7 cellular contexts compared by ENCODE assay signal in the genomic region with DNA sequence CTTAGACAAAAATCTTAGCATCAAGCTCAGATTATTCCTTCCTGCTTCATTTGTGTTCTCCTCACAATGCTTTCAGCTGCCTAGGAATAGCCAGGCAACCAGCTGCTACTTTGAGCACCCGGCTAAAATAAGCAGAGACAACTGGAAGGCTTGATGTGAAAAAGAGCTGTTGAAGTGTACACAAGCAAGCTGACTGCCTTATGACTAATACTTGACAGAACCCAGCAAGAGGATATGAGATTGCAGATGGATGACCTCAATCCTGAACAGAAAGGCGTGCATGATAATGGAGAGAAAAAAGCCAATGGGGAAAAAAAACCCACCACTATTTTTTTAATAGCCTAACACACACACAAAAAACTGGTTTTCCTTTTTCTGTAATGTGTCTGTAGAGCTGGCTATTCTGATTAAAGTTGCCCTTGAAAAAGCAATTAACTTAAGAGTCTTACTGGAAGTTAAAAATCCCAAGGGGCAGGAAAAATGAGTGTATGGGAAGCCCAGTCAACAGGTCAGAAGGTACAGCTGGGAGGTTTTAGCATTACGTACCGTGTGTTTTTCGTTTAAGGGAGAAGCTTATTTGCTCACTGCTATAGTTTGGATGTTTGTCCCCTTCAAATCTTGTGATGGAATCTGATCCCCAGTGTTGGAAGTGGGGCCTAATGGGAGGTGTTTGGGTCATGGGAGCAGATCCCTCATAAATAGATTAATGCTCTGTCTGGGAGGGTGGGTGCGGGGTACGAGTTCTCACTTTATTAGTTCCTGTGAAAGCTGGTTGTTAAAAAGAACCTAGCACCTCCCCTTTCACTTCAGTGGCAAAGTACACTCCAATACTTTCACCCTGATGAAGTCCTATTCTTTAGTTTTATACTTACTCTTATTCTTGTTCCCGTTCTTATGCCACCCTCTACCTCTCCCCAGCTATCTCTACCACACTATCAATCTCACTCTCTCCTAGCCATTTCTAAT. TPM values are rescaled to one million over a fixed set of nuclear protein-coding genes. Genes with fewer than 3 reads are reported as not detected.
DNase-seq lines count a peak whose midpoint lies in the region; ATAC-seq, FAIRE-seq and TF ChIP-seq lines count a peak whose summit lies in the region.

No MANE protein-coding gene starts in this region.

- no peak overlapping the region for H2AK9ac ChIP-seq in IMR-90 (replicated peaks; ENCODE audit: low read depth, low read length, poor library complexity)

- no peak overlapping the region for H3K23ac ChIP-seq in IMR-90 (ENCODE audit: low read depth, low read length)

- no peak overlapping the region for H4K5ac ChIP-seq in IMR-90 (ENCODE audit: low read depth, low read length)

- H3K27ac Mint-ChIP-seq in type B pancreatic cell: peak overlapping the region; percentile 7

- H3K9ac ChIP-seq in IMR-90 (ENCODE audit: low read depth, low read length) (no peak overlapping the region), K562 (ENCODE audit: insufficient read depth in 1 of 2, low read depth in 2 of 2, low read length in 2 of 2) (no peak overlapping the region), keratinocyte (ENCODE audit: control insufficient read depth, extremely low read depth, insufficient read depth, low read length) (no peak overlapping the region)

- H4K20me1 ChIP-seq in IMR-90 (ENCODE audit: insufficient read depth, low read length) (no peaks in the 10 kb centered on the region), K562 (replicated peaks; ENCODE audit: control insufficient read depth, insufficient read depth, low read length) (no peaks in the 10 kb centered on the region), keratinocyte (ENCODE audit: control insufficient read depth, extremely low read depth, insufficient read depth, low read length) (no peaks in the 10 kb centered on the region)

- POLR2A ChIA-PET in IMR-90 (lab: Charles Lee; ENCODE audit: unreplicated experiment) (interaction anchor here (0.5 to 0.8 kb wide), 2 partner anchors 16 to 57 kb away, joined by 3 to 4 read pairs; a partner anchor contains a TSS), K562 (lab: Yijun Ruan, JAX) (interaction anchor here (0.6 kb wide), 1 partner anchor 30 kb away, joined by 3 read pairs; no protein-coding TSS in a partner anchor)

- H2BK15ac ChIP-seq in IMR-90 (ENCODE audit: low read depth, low read length): no peak overlapping the region

- H3K27me3 Mint-ChIP-seq in type B pancreatic cell: no peaks in the 10 kb centered on the region

- in situ Hi-C loops in IMR-90 (cut with MboI; ENCODE audit: low sequenced_read_pairs) (no loop called here), K562 (cut with MboI) (no loop called here)

- H3K56ac ChIP-seq in IMR-90 (ENCODE audit: extremely low read depth, insufficient read depth, low read length): no peak overlapping the region

- no peak overlapping the region for H4K91ac ChIP-seq in IMR-90 (ENCODE audit: insufficient read depth, low read depth, low read length)

- H3K4me1 Mint-ChIP-seq in type B pancreatic cell (ENCODE audit: unreplicated experiment): peaks cover 16% of the 10 kb centered on the region

- H3K9me1 ChIP-seq in IMR-90 (ENCODE audit: insufficient read depth, low read length) (no peaks in the 10 kb centered on the region), K562 (ENCODE audit: control insufficient read depth, insufficient read depth, low read length) (no peaks in the 10 kb centered on the region), keratinocyte (ENCODE audit: control insufficient read depth, extremely low read depth, insufficient read depth, low read length) (no peaks in the 10 kb centered on the region)

- DNase-seq in IMR-90 (peak; percentile 95), K562 (ENCODE audit: extremely low read depth in 1 of 4, low spot score in 3 of 4) (no peak), keratinocyte (ENCODE audit: low read depth, low spot score) (peak; percentile 4), type B pancreatic cell (ENCODE audit: extremely low spot score, unreplicated experiment) (no peak), GDM1 (lab: John Stamatoyannopoulos, UW) (no peak), HK-2 (ENCODE audit: unreplicated experiment) (no peak)
- DNase-seq in stimulated activated CD8-positive, alpha-beta memory T cell treated with anti-CD3 and anti-CD28 coated beads, Interleukin-4, amount 100 ng/mL, for 48 hours: no peak

- no peak for TF ChIP-seq EP300 in K562 (IDR thresholded peaks at IDR 0.05; ENCODE audit: low read length)

- TF ChIP-seq CTCF in IMR-90 (conservative IDR thresholded peaks at IDR 0.05; ENCODE audit: low read depth, low read length): no peak
- no peak for TF ChIP-seq CTCF in K562 (IDR thresholded peaks at IDR 0.05 in 2 of 3, conservative IDR thresholded peaks at IDR 0.05 in 1 of 3; ENCODE audit: insufficient read depth in 2 of 3, low read depth in 1 of 3, low read length in 3 of 3)
- TF ChIP-seq CTCF in keratinocyte (optimal IDR thresholded peaks at IDR 0.05 in 1 of 3, IDR thresholded peaks at IDR 0.05 in 1 of 3, conservative IDR thresholded peaks at IDR 0.05 in 1 of 3; ENCODE audit: extremely low read depth in 1 of 3, insufficient read depth in 2 of 3, low read length in 3 of 3): no peak
- TF ChIP-seq CTCF in type B pancreatic cell (conservative IDR thresholded peaks at IDR 0.05): no peak

- H3K14ac ChIP-seq in IMR-90 (replicated peaks; ENCODE audit: low read depth, low read length): no peak overlapping the region

- no peak overlapping the region for H3K27ac ChIP-seq in IMR-90 (ENCODE audit: insufficient read depth, low read length)
- H3K27ac ChIP-seq in K562 (ENCODE audit: extremely low read depth, low read depth, low read length): no peak overlapping the region
- H3K27ac ChIP-seq in keratinocyte (ENCODE audit: control insufficient read depth, insufficient read depth, low read length): no peak overlapping the region

- no peaks in the 10 kb centered on the region for H3K36me3 Mint-ChIP-seq in type B pancreatic cell

- H3K4ac ChIP-seq in IMR-90 (ENCODE audit: low read depth, low read length): no peak overlapping the region

- FAIRE-seq in K562 (lab: Jason Lieb, UNC) (no peak), keratinocyte (lab: Jason Lieb, UNC) (peak; percentile 89)

- H3K79me2 ChIP-seq in K562 (ENCODE audit: control insufficient read depth, insufficient read depth, low read length): no peaks in the 10 kb centered on the region
- H3K79me2 ChIP-seq in keratinocyte (ENCODE audit: control insufficient read depth, insufficient read depth, low read length): no peaks in the 10 kb centered on the region

- H3K27me3 ChIP-seq in IMR-90 (ENCODE audit: control insufficient read depth, insufficient read depth, low read length) (no peaks in the 10 kb centered on the region; the same call in 1 of the 2 replicates), K562 (ENCODE audit: control insufficient read depth in 2 of 2, insufficient read depth in 2 of 2, low read length in 2 of 2) (no peaks in the 10 kb centered on the region), keratinocyte (ENCODE audit: control insufficient read depth, extremely low read depth, insufficient read depth, low read length) (no peaks in the 10 kb centered on the region)

- H3K9me3 Mint-ChIP-seq in type B pancreatic cell: no peaks in the 10 kb centered on the region

- H3K18ac ChIP-seq in IMR-90 (ENCODE audit: low read depth, low read length): no peak overlapping the region; the same call in 1 of the 2 replicates

- no peaks in the 10 kb centered on the region for H3K4me1 ChIP-seq in IMR-90 (ENCODE audit: control insufficient read depth, insufficient read depth, low read length)
- no peaks in the 10 kb centered on the region for H3K4me1 ChIP-seq in K562 (replicated peaks in 1 of 2; ENCODE audit: control insufficient read depth in 2 of 2, insufficient read depth in 2 of 2, low read length in 2 of 2)
- H3K4me1 ChIP-seq in keratinocyte (ENCODE audit: control insufficient read depth, extremely low read depth, insufficient read depth, low read length): peaks cover 7% of the 10 kb centered on the region

- H2BK120ac ChIP-seq in IMR-90 (ENCODE audit: low read depth, low read length): no peak overlapping the region

- CTCF ChIA-PET in IMR-90 (lab: Yijun Ruan, JAX): interaction anchor here (0.7 to 1.5 kb wide), 4 partner anchors 11 to 368 kb away, joined by 3 to 5 read pairs (median 4); no protein-coding TSS in a partner anchor
- CTCF ChIA-PET in K562 (lab: Yijun Ruan, JAX; ENCODE audit: low intra/inter-chr PET ratio): interaction anchor here (0.9 kb wide), 1 partner anchor 174 kb away, joined by 4 read pairs; no protein-coding TSS in a partner anchor

- H3K4me3 Mint-ChIP-seq in type B pancreatic cell: no peak overlapping the region

- no peak overlapping the region for H2BK5ac ChIP-seq in IMR-90 (ENCODE audit: low read depth, low read length, poor library complexity, severe bottlenecking)

- BruUV-seq in IMR-90 (replicated peaks; lab: Mats Ljungman, UMichigan): no TSS peak
- no TSS peak for BruUV-seq in K562 (replicated peaks; lab: Mats Ljungman, UMichigan)

- H3K4me3 ChIP-seq in IMR-90 (ENCODE audit: insufficient read depth, low read depth, low read length) (no peak overlapping the region), K562 (no peak overlapping the region), keratinocyte (ENCODE audit: control insufficient read depth in 2 of 3, extremely low read depth in 1 of 3, insufficient read depth in 2 of 3, low read depth in 1 of 3, low read length in 3 of 3) (no peak overlapping the region)

- H2AK5ac ChIP-seq in IMR-90 (ENCODE audit: low read depth, low read length): no peak overlapping the region

- no peaks in the 10 kb centered on the region for H3K79me1 ChIP-seq in IMR-90 (ENCODE audit: low read depth in 1 of 2, low read length in 2 of 2)

- H4K8ac ChIP-seq in IMR-90 (ENCODE audit: low read depth in 2 of 2, low read length in 2 of 2): no peak overlapping the region

- TF ChIP-seq RAD21 in IMR-90 (IDR thresholded peaks at IDR 0.05; ENCODE audit: low read length): no peak
- TF ChIP-seq RAD21 in K562 (CRISPR knock-in tag; conservative IDR thresholded peaks at IDR 0.05 in 1 of 2, IDR thresholded peaks at IDR 0.05 in 1 of 2): no peak

- H3K36me3 ChIP-seq in IMR-90 (ENCODE audit: control insufficient read depth, insufficient read depth, low read length) (no peaks in the 10 kb centered on the region), K562 (ENCODE audit: control insufficient read depth, insufficient read depth, low read length) (no peaks in the 10 kb centered on the region), keratinocyte (ENCODE audit: control insufficient read depth in 2 of 2, extremely low read depth in 1 of 2, insufficient read depth in 2 of 2, low read length in 2 of 2) (no peaks in the 10 kb centered on the region)

- H3K4me2 ChIP-seq in IMR-90 (ENCODE audit: low read depth, low read length): no peak overlapping the region
- H3K4me2 ChIP-seq in K562 (ENCODE audit: insufficient read depth, low read length): no peak overlapping the region
- no peak overlapping the region for H3K4me2 ChIP-seq in keratinocyte (ENCODE audit: control insufficient read depth, extremely low read depth, insufficient read depth, low read depth, low read length)

- dilution Hi-C loops in IMR-90 (cut with HindIII; ENCODE audit: low sequenced_read_pairs, unreplicated experiment): no loop called here
- dilution Hi-C loops in keratinocyte (cut with MboI; ENCODE audit: extremely low pct_ligation_motif_present, low sequenced_read_pairs): no loop called here

- TF ChIP-seq POLR2A in IMR-90 (IDR thresholded peaks at IDR 0.05; ENCODE audit: low read depth, low read length) (no peak), K562 (conservative IDR thresholded peaks at IDR 0.05) (no peak)

- ATAC-seq in IMR-90 (ENCODE audit: low read depth) (peak; percentile 99), K562 (no peak)

- H2AFZ ChIP-seq in IMR-90 (replicated peaks; ENCODE audit: low read length, poor library complexity): no peak overlapping the region
- H2AFZ ChIP-seq in K562 (ENCODE audit: low read depth, low read length): no peak overlapping the region
- H2AFZ ChIP-seq in keratinocyte (ENCODE audit: control insufficient read depth, low read length): peak overlapping the region; percentile 6

- no peaks in the 10 kb centered on the region for H3K9me3 ChIP-seq in IMR-90 (ENCODE audit: control insufficient read depth, insufficient read depth, low read length)
- H3K9me3 ChIP-seq in K562 (replicated peaks; ENCODE audit: control insufficient read depth, insufficient read depth, low read depth, low read length): no peaks in the 10 kb centered on the region
- H3K9me3 ChIP-seq in keratinocyte (ENCODE audit: control insufficient read depth, low read depth, low read length): no peaks in the 10 kb centered on the region

- WGBS in IMR-90 (ENCODE audit: extremely low coverage in 2 of 2, insufficient read length in 1 of 2), 2 experiments: 20% methylated on average over 2 of the region's 8 CpGs; no CpG with 5 or more reads in 1 of the 2 experiments
- 0% methylated on average over 8 of the region's 8 CpGs for WGBS in K562 (ENCODE audit: insufficient coverage, low coverage, missing lambda C conversion rate)

- intact Hi-C loops in IMR-90 (cut with micrococcal nuclease): loop anchor here (5.0 kb wide), 1 partner anchor 59 kb away; a partner anchor contains a TSS
- intact Hi-C loops in K562 (cut with micrococcal nuclease): no loop called here

- no peak overlapping the region for H2BK20ac ChIP-seq in IMR-90 (ENCODE audit: low read depth, low read length)

RNA-seq across cellular contexts. Expression of a gene that starts 37.1 kb away (rescaled TPM):
- 0.83 and 1.6 TPM in 2 replicates for total RNA-seq in IMR-90 (2012; rRNA removed)
- 0.39 and 0.53 TPM in 2 replicates for polyA plus RNA-seq in IMR-90 (2012; rRNA removed)
- polyA plus RNA-seq in IMR-90 (2012; cell fraction: cytosol; rRNA removed): 0.27 and 0.43 TPM in 2 replicates
- polyA plus RNA-seq in IMR-90 (2012; cell fraction: nucleus; rRNA removed; ENCODE audit: low replicate concordance): 0.09 and 0.55 TPM in 2 replicates
- total RNA-seq in K562 (2011; cell fraction: chromatin; rRNA removed; ENCODE audit: low replicate concordance): 0.37 TPM in 1 of 2 replicates, not detected in the other
- 0.17 TPM in 1 of 2 replicates, not detected in the other for total RNA-seq in K562 (2011; cell fraction: nucleolus; rRNA removed)
- total RNA-seq in K562 (2011; cell fraction: nucleoplasm; rRNA removed): not detected in 2 replicates
- total RNA-seq in K562 (2014; rRNA removed): 0.53 and 0.68 TPM in 2 replicates
- 0.15 and 0.19 TPM in 2 replicates for total RNA-seq in K562 (2014; rRNA removed; fragmentation: Illumina TruSeq; extraction: Trizol)
- 0.15 and 0.40 TPM in 2 replicates for total RNA-seq in K562 (2015; rRNA removed; fragmentation: Illumina TruSeq; extraction: Trizol)
- 0.09 and 0.51 TPM in 2 replicates for total RNA-seq in K562 (2021)
- polyA plus RNA-seq in K562 (2011; rRNA removed): 0.20 and 0.33 TPM in 2 replicates
- polyA plus RNA-seq in K562 (2011; cell fraction: cytosol; rRNA removed): 0.03 TPM in 1 of 2 replicates, not detected in the other
- 0.36 and 0.59 TPM in 2 replicates for polyA plus RNA-seq in K562 (2011; cell fraction: nucleus; rRNA removed)
- 0.25 and 0.40 TPM in 2 replicates for polyA plus RNA-seq in K562 (2012)
- 0.08 and 0.12 TPM in 2 replicates for polyA plus RNA-seq in K562 (2014; fragmentation: Illumina TruSeq; extraction: Trizol)
- under 1 TPM; 0.01 to 0.04 TPM for polyA plus RNA-seq in K562 (2014; fragmentation: Nextera tagmentation; extraction: Ambion mirVana)
- polyA plus RNA-seq in K562 (2014; rRNA removed): 0.15 TPM in 1 of 2 replicates, not detected in the other
- polyA minus RNA-seq in K562 (2011; rRNA and poly(A)+ RNA removed): 0.67 and 0.87 TPM in 2 replicates
- polyA minus RNA-seq in K562 (2011; cell fraction: cytosol; rRNA and poly(A)+ RNA removed): not detected in 2 replicates
- polyA minus RNA-seq in K562 (2011; cell fraction: nucleus; rRNA and poly(A)+ RNA removed): 0.11 TPM in 1 of 2 replicates, not detected in the other
- 33.9 to 36.0 TPM (median 34.1 TPM) in 3 replicates for polyA plus RNA-seq in keratinocyte
- 1.8 TPM for polyA plus RNA-seq in keratinocyte (2011; ENCODE audit: low read depth)
- 17.9 and 31.1 TPM in 2 replicates for polyA plus RNA-seq in keratinocyte (2011; cell fraction: cytosol; rRNA removed)
- 29.8 and 31.6 TPM in 2 replicates for polyA plus RNA-seq in keratinocyte (2011; cell fraction: nucleus; rRNA removed)
- 2.0 and 28.6 TPM in 2 replicates for polyA plus RNA-seq in keratinocyte (2012; ENCODE audit: low replicate concordance)
- 91.6 to 124 TPM (median 109 TPM) in 3 replicates for polyA minus RNA-seq in keratinocyte
- 45.7 TPM for polyA minus RNA-seq in keratinocyte (2011; cell fraction: cytosol; rRNA and poly(A)+ RNA removed)
- polyA minus RNA-seq in keratinocyte (2011; cell fraction: nucleus; rRNA and poly(A)+ RNA removed): 30.4 and 52.4 TPM in 2 replicates
- 13.1 and 30.8 TPM in 2 replicates for total RNA-seq in type B pancreatic cell (ENCODE audit: low replicate concordance)

RNA-seq across cellular contexts. Expression of a gene that starts 57.1 kb away (rescaled TPM):
- total RNA-seq in IMR-90 (2012; rRNA removed) (11.5 and 11.9 TPM in 2 replicates), K562 (2014; rRNA removed) (10.5 and 14.5 TPM in 2 replicates), K562 (2014; rRNA removed; fragmentation: Illumina TruSeq; extraction: Trizol) (18.0 and 19.1 TPM in 2 replicates), K562 (2015; rRNA removed; fragmentation: Illumina TruSeq; extraction: Trizol) (7.6 and 12.0 TPM in 2 replicates), K562 (2021) (14.0 and 14.1 TPM in 2 replicates), type B pancreatic cell (ENCODE audit: low replicate concordance) (23.2 and 24.8 TPM in 2 replicates)
- polyA plus RNA-seq in IMR-90 (2012; rRNA removed) (5.4 and 6.1 TPM in 2 replicates), K562 (2011; rRNA removed) (15.0 and 16.5 TPM in 2 replicates), K562 (2014; fragmentation: Illumina TruSeq; extraction: Trizol) (8.2 and 8.4 TPM in 2 replicates), K562 (2014; fragmentation: Nextera tagmentation; extraction: Ambion mirVana) (10 to 100 TPM in 1 of 2 experiments, 1 to 10 TPM in 1; 8.2 to 10.3 TPM), K562 (2014; rRNA removed) (8.9 and 13.0 TPM in 2 replicates), keratinocyte (7.3 to 9.8 TPM (median 8.9 TPM) in 3 replicates)
- 4.0 and 4.1 TPM in 2 replicates for polyA plus RNA-seq in IMR-90 (2012; cell fraction: cytosol; rRNA removed)
- 7.1 and 10.1 TPM in 2 replicates for polyA plus RNA-seq in IMR-90 (2012; cell fraction: nucleus; rRNA removed; ENCODE audit: low replicate concordance)
- total RNA-seq in K562 (2011; cell fraction: chromatin; rRNA removed; ENCODE audit: low replicate concordance): 28.4 and 46.3 TPM in 2 replicates
- total RNA-seq in K562 (2011; cell fraction: nucleolus; rRNA removed): 20.7 and 26.5 TPM in 2 replicates
- total RNA-seq in K562 (2011; cell fraction: nucleoplasm; rRNA removed): 34.1 and 43.0 TPM in 2 replicates
- 4.1 and 10.4 TPM in 2 replicates for polyA plus RNA-seq in K562 (2011; cell fraction: cytosol; rRNA removed)
- 10.5 and 12.1 TPM in 2 replicates for polyA plus RNA-seq in K562 (2011; cell fraction: nucleus; rRNA removed)
- 3.5 and 4.5 TPM in 2 replicates for polyA plus RNA-seq in K562 (2012)
- 34.5 and 38.7 TPM in 2 replicates for polyA minus RNA-seq in K562 (2011; rRNA and poly(A)+ RNA removed)
- polyA minus RNA-seq in K562 (2011; cell fraction: cytosol; rRNA and poly(A)+ RNA removed): 8.8 and 9.2 TPM in 2 replicates
- 16.8 and 32.1 TPM in 2 replicates for polyA minus RNA-seq in K562 (2011; cell fraction: nucleus; rRNA and poly(A)+ RNA removed)
- 2.0 TPM for polyA plus RNA-seq in keratinocyte (2011; ENCODE audit: low read depth)
- 5.7 and 5.9 TPM in 2 replicates for polyA plus RNA-seq in keratinocyte (2011; cell fraction: cytosol; rRNA removed)
- 13.2 and 15.6 TPM in 2 replicates for polyA plus RNA-seq in keratinocyte (2011; cell fraction: nucleus; rRNA removed)
- 3.0 and 4.6 TPM in 2 replicates for polyA plus RNA-seq in keratinocyte (2012; ENCODE audit: low replicate concordance)
- 7.8 to 24.4 TPM (median 16.4 TPM) in 3 replicates for polyA minus RNA-seq in keratinocyte
- polyA minus RNA-seq in keratinocyte (2011; cell fraction: cytosol; rRNA and poly(A)+ RNA removed): 6.5 TPM
- 12.7 and 22.0 TPM in 2 replicates for polyA minus RNA-seq in keratinocyte (2011; cell fraction: nucleus; rRNA and poly(A)+ RNA removed)

Comparison
In these comparisons a context has a peak if more than half of its experiments do, and no peak if none do; other contexts are left out.
1. DNase-seq: peak in IMR-90 (single experiment) and keratinocyte (single experiment); none in K562 (0 of 4), type B pancreatic cell (single experiment), GDM1 (single experiment), HK-2 (single experiment) and stimulated activated CD8-positive, alpha-beta memory T cell treated with anti-CD3 and anti-CD28 coated beads, Interleukin-4, amount 100 ng/mL, for 48 hours (single experiment).